Comparison of ENCODE assay signal across 19 cellular contexts in the genomic region with DNA sequence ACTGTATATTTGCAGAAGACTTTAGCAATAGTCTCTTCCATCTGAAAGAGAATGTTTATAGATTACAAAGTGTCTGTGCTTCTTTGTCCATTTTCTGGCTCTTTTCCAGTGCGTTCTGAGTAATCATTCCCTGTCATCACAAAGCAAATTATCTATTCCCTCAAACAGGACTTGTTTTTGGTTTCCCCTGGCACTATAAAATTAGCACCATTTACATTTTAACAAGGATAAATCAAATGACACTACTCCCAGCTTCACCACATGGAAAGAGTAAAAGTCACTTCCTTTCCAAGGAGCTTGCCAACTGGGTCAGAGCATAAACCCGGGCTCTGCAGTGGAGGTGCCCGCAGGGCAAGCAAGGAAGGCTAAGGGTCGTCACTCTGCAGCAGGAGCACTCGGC.
DNase-seq lines count a peak whose midpoint lies in the region; ATAC-seq and TF ChIP-seq lines count a peak whose summit lies in the region.
"Had no signal": no experiment of that assay in that cellular context is flagged by ENCODE, and none has a peak within 500 bp of the region (broad histone marks: within the 10 kb centered on the region; RNA-seq: fewer than 3 reads in every experiment).

No MANE protein-coding gene starts in this region.

- H3K4me2 ChIP-seq in GM23248 (ENCODE audit: unreplicated experiment) (no peak overlapping the region), smooth muscle cell (no peak overlapping the region)

- H3K9me2 ChIP-seq in GM23248 (ENCODE audit: insufficient read depth) = no peaks in the 10 kb centered on the region

- POLR2A ChIA-PET in A673 (lab: Charles Lee; ENCODE audit: low non-redundant PET) = no interaction called here

- no peak overlapping the region for H3K4me3 ChIP-seq in A673 (ENCODE audit: low read depth, low read length, poor library complexity, severe bottlenecking)
- no peak overlapping the region for H3K4me3 ChIP-seq in GM23248
- H3K4me3 ChIP-seq in smooth muscle cell = no peak overlapping the region
- H3K4me3 ChIP-seq: esophagus muscularis mucosa, right lobe of liver had no signal

- H3K9me3 ChIP-seq in A673 (ENCODE audit: low read depth, low read length, poor library complexity, severe bottlenecking) (no peaks in the 10 kb centered on the region), GM23248 (ENCODE audit: low read depth) (no peaks in the 10 kb centered on the region), smooth muscle cell (replicated peaks; ENCODE audit: low read depth) (no peaks in the 10 kb centered on the region)
- H3K9me3 ChIP-seq: esophagus muscularis mucosa, right lobe of liver had no signal

- H3K27ac ChIP-seq in A673 (ENCODE audit: low read depth, low read length, poor library complexity, severe bottlenecking) = no peak overlapping the region
- no peak overlapping the region for H3K27ac ChIP-seq in GM23248
- H3K27ac ChIP-seq in angular gyrus (ENCODE audit: low read depth, low read length) = peak overlapping the region; percentile 38
- H3K27ac ChIP-seq in smooth muscle cell (ENCODE audit: low read depth) = no peak overlapping the region
- H3K27ac ChIP-seq: esophagus muscularis mucosa, right lobe of liver had no signal

- ATAC-seq in HG03108 (IDR thresholded peaks at IDR 0.05; ENCODE audit: unreplicated experiment) (no peak), GM19463 (IDR thresholded peaks at IDR 0.05; ENCODE audit: unreplicated experiment) (no peak), HG02759 (IDR thresholded peaks at IDR 0.05; ENCODE audit: unreplicated experiment) (no peak)
- ATAC-seq: right lobe of liver had no signal

- DNase-seq in A673 (ENCODE audit: low spot score) = peak; percentile 39
- peak; percentile 14 for DNase-seq in GM23248
- DNase-seq in iris pigment epithelial cell (ENCODE audit: low read depth) = peak; percentile 11
- DNase-seq in smooth muscle cell (lab: John Stamatoyannopoulos, UW; ENCODE audit: unreplicated experiment) = no peak
- DNase-seq: activated CD4-positive, alpha-beta T cell treated with anti-CD3 and anti-CD28 coated beads, Interleukin-2, amount 50 U/mL, for 1 hour; activated naive CD4-positive, alpha-beta T cell treated with Interleukin-2 at 50 U/mL for 16 hours; AML-193; HCEC 1CT; kidney; MM.1S; NCI-H226; right lobe of liver; stimulated activated CD4-positive, alpha-beta T cell treated with anti-CD3 and anti-CD28 coated beads, Interleukin-2, amount 100 ng/mL, for 24 hours; T1000 had no signal

- H3K79me2 ChIP-seq in GM23248 (ENCODE audit: insufficient read depth) (no peaks in the 10 kb centered on the region), smooth muscle cell (ENCODE audit: low read depth) (no peaks in the 10 kb centered on the region)

- H4K20me1 ChIP-seq in GM23248 (ENCODE audit: insufficient read depth) (no peaks in the 10 kb centered on the region), smooth muscle cell (ENCODE audit: low read depth) (no peaks in the 10 kb centered on the region)

- no peak overlapping the region for H2AFZ ChIP-seq in GM23248
- no peak overlapping the region for H2AFZ ChIP-seq in smooth muscle cell (ENCODE audit: low read depth)

- BruUV-seq in A673 (replicated peaks; lab: Mats Ljungman, UMichigan) = no TSS peak

- H3K27me3 ChIP-seq in A673 (replicated peaks; ENCODE audit: insufficient read depth, low read depth, low read length, poor library complexity) = no peaks in the 10 kb centered on the region
- H3K27me3 ChIP-seq in GM23248 (replicated peaks; ENCODE audit: insufficient read depth) = 0 out of 2 replicates have a peak, but pooled peaks cover 14% of the 10 kb centered on the region
- H3K27me3 ChIP-seq in smooth muscle cell (ENCODE audit: low read depth) = peaks cover 45% of the 10 kb centered on the region
- H3K27me3 ChIP-seq: esophagus muscularis mucosa, right lobe of liver had no signal

- 6 to 8% methylated on average over 5 of the region's 5 CpGs for WGBS in GM23248 (ENCODE audit: low coverage in 1 of 2, low lambda C conversion rate in 2 of 2, missing lambda C conversion rate in 2 of 2), 2 experiments
- WGBS in smooth muscle cell (ENCODE audit: low lambda C conversion rate) = 84% methylated on average over 5 of the region's 5 CpGs

- CTCF ChIA-PET in A673 (lab: Charles Lee) = no interaction called here

- H3F3A ChIP-seq in GM23248 (ENCODE audit: insufficient read depth) (no peaks in the 10 kb centered on the region), smooth muscle cell (ENCODE audit: low read depth) (no peaks in the 10 kb centered on the region)

- intact Hi-C loops in A673 (cut with micrococcal nuclease; ENCODE audit: unreplicated experiment) = no loop called here

- TF ChIP-seq CTCF in A673 (conservative IDR thresholded peaks at IDR 0.05; ENCODE audit: low read depth, low read length) (no peak), smooth muscle cell (IDR thresholded peaks at IDR 0.05; ENCODE audit: borderline replicate concordance, insufficient read depth, poor library complexity, severe bottlenecking) (no peak)

- in situ Hi-C loops in GM23248 (cut with MboI) = no loop called here

- peaks cover 6% of the 10 kb centered on the region for H3K4me1 ChIP-seq in A673 (ENCODE audit: insufficient read depth, low read length, poor library complexity, severe bottlenecking)
- no peaks in the 10 kb centered on the region for H3K4me1 ChIP-seq in GM23248 (ENCODE audit: insufficient read depth)
- H3K4me1 ChIP-seq in smooth muscle cell (ENCODE audit: low read depth) = peaks cover 10% of the 10 kb centered on the region
- H3K4me1 ChIP-seq: esophagus muscularis mucosa, right lobe of liver had no signal

- H3K9ac ChIP-seq in GM23248 (no peak overlapping the region), smooth muscle cell (ENCODE audit: low read depth) (no peak overlapping the region)

- H3K36me3 ChIP-seq in A673 (ENCODE audit: insufficient read depth, low read length, poor library complexity, severe bottlenecking) (no peaks in the 10 kb centered on the region), GM23248 (ENCODE audit: low read depth) (no peaks in the 10 kb centered on the region), smooth muscle cell (ENCODE audit: low read depth) (no peaks in the 10 kb centered on the region)
- H3K36me3 ChIP-seq: esophagus muscularis mucosa, right lobe of liver had no signal
